ENCODE assay signal across 27 cellular contexts in the genomic region with DNA sequence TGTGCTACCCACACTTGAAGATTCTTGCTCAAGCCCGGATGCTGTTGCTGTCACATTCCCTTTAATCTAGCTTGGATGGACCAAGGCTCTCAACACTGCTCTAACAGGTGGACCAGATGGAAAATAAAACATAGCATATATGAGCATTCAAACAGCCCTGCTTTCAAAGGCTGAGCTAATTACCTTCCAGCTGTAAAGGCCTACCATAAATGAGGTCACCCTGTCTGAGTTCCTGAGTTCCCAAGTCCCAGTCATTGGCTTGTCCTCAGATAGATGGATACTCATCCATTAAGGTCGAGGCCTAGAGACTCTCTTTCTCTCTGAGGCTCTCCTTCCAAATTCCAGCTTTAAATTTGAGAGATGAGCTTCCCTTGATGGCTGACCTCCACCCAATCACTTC.
"Had no signal": no experiment of that assay in that cellular context is flagged by ENCODE, and none has a peak within 500 bp of the region (broad histone marks: within the 10 kb centered on the region; RNA-seq: fewer than 3 reads in every experiment).

No MANE protein-coding gene starts in this region.

- H3K27me3 Mint-ChIP-seq: dendritic cell treated with granulocyte-macrophage colony-stimulating factor and Interleukin-4, amounts not matched to agents 40 ng/mL and 50 ng/mL, for 4 days had no signal

- H3K4me3 Mint-ChIP-seq: dendritic cell treated with granulocyte-macrophage colony-stimulating factor and Interleukin-4, amounts not matched to agents 40 ng/mL and 50 ng/mL, for 4 days; effector memory CD8-positive, alpha-beta T cell; endodermal cell had no signal

- H3K27me3 ChIP-seq: colonic mucosa, dorsolateral prefrontal cortex, esophagus muscularis mucosa, esophagus squamous epithelium, foreskin keratinocyte, gastrocnemius medialis, gastroesophageal sphincter, heart left ventricle, heart right ventricle had no signal

- ATAC-seq: effector memory CD8-positive, alpha-beta T cell; gastrocnemius medialis; gastroesophageal sphincter; heart left ventricle; heart right ventricle had no signal

- H3K4me3 ChIP-seq: colonic mucosa, coronary artery, dorsolateral prefrontal cortex, esophagus muscularis mucosa, esophagus squamous epithelium, gastrocnemius medialis, gastroesophageal sphincter, heart left ventricle, heart right ventricle had no signal

- H3K4me1 ChIP-seq: colonic mucosa, esophagus muscularis mucosa, gastrocnemius medialis, gastroesophageal sphincter, heart left ventricle, heart right ventricle had no signal

- H3K36me3 ChIP-seq: colonic mucosa, esophagus muscularis mucosa, esophagus squamous epithelium, gastrocnemius medialis, gastroesophageal sphincter, heart left ventricle, heart right ventricle had no signal

- H3K9me3 ChIP-seq: colonic mucosa, esophagus squamous epithelium, gastrocnemius medialis had no signal

- H3K27ac Mint-ChIP-seq: dendritic cell treated with granulocyte-macrophage colony-stimulating factor and Interleukin-4, amounts not matched to agents 40 ng/mL and 50 ng/mL, for 4 days; effector memory CD8-positive, alpha-beta T cell; endodermal cell had no signal

- DNase-seq: colonic mucosa; cortex of kidney; dermis blood vessel endothelial cell; dorsolateral prefrontal cortex; effector CD4-positive, alpha-beta T cell; effector CD8-positive, alpha-beta T cell; effector memory CD4-positive, alpha-beta T cell; effector memory CD8-positive, alpha-beta T cell; endodermal cell; erythroblast; esophagus squamous epithelium; foreskin fibroblast; foreskin keratinocyte; foreskin melanocyte; gastrocnemius medialis; glutamatergic neuron; head of caudate nucleus; heart left ventricle; heart right ventricle had no signal

- FAIRE-seq: colon, endometrium, endothelial cell of umbilical vein, frontal cortex had no signal
